Comparison of ENCODE assay signal across 9 cellular contexts in genomic region chr17:60506312-60506711, GRCh38. TPM values are rescaled to one million over a fixed set of nuclear protein-coding genes. Genes with fewer than 3 reads are reported as not detected.
A peak's percentile ranks its signal among the peaks of the same experiment; 100 is the strongest.
DNase-seq lines count a peak whose midpoint lies in the region; ATAC-seq, FAIRE-seq and TF ChIP-seq lines count a peak whose summit lies in the region.
"Had no signal": no experiment of that assay in that cellular context is flagged by ENCODE, and none has a peak within 500 bp of the region (broad histone marks: within the 10 kb centered on the region; RNA-seq: fewer than 3 reads in every experiment).

No MANE protein-coding gene starts in this region.

- H3K4me2 ChIP-seq in osteoblast (ENCODE audit: insufficient read depth, low read length), result peak overlapping the region; percentile 48

- H3K27me3 ChIP-seq in osteoblast (ENCODE audit: insufficient read depth, low read length), result no peaks in the 10 kb centered on the region
- no peaks in the 10 kb centered on the region for H3K27me3 ChIP-seq in tibial nerve

- no peak for FAIRE-seq in GM12891 (lab: Jason Lieb, UNC)
- FAIRE-seq: small intestine had no signal

- peaks cover 50% of the 10 kb centered on the region for H4K20me1 ChIP-seq in osteoblast (ENCODE audit: insufficient read depth, low read length)

- H3K79me2 ChIP-seq in osteoblast (ENCODE audit: insufficient read depth, low read length), result peaks cover 98% of the 10 kb centered on the region

- H3K4me3 ChIP-seq in choroid plexus epithelial cell (ENCODE audit: low read depth, low read length) (no peak overlapping the region), osteoblast (ENCODE audit: insufficient read depth, low read length) (no peak overlapping the region), tibial nerve (no peak overlapping the region)

- no peak for TF ChIP-seq POLR2A in GM12891 (IDR thresholded peaks at IDR 0.05; ENCODE audit: low read depth, low read length)
- TF ChIP-seq POLR2A in tibial nerve (IDR thresholded peaks at IDR 0.05), result no peak

- TF ChIP-seq EP300 in tibial nerve (IDR thresholded peaks at IDR 0.05), result no peak

- peaks cover 20% of the 10 kb centered on the region for H3K36me3 ChIP-seq in osteoblast (ENCODE audit: insufficient read depth, low read length)
- H3K36me3 ChIP-seq in tibial nerve, result peaks cover 0 to 17% (median 0%) of the 10 kb centered on the region in 3 donors

- no peaks in the 10 kb centered on the region for H3K9me3 ChIP-seq in osteoblast (ENCODE audit: low read depth, low read length)
- H3K9me3 ChIP-seq in tibial nerve, result no peaks in the 10 kb centered on the region

- ATAC-seq in GM18498 (IDR thresholded peaks at IDR 0.05; ENCODE audit: unreplicated experiment), result no peak

- peaks cover 13% of the 10 kb centered on the region for H3K4me1 ChIP-seq in osteoblast (ENCODE audit: insufficient read depth, low read length)
- H3K4me1 ChIP-seq in tibial nerve, result peaks cover 0 to 74% (median 7%) of the 10 kb centered on the region in 4 donors

- WGBS in tibial nerve, 2 donors, result 86 to 92% methylated on average over 1 of the region's 1 CpG

- no peak overlapping the region for H2AFZ ChIP-seq in osteoblast (ENCODE audit: low read length)

- TF ChIP-seq CTCF in choroid plexus epithelial cell (conservative IDR thresholded peaks at IDR 0.05; ENCODE audit: low read depth, low read length), result no peak
- no peak for TF ChIP-seq CTCF in osteoblast (IDR thresholded peaks at IDR 0.05; ENCODE audit: extremely low read depth, low read depth, low read length)
- no peak for TF ChIP-seq CTCF in tibial nerve (IDR thresholded peaks at IDR 0.05)

- DNase-seq in GM12891 (ENCODE audit: insufficient read length, low spot score), result no peak
- DNase-seq in NCI-H510A (lab: John Stamatoyannopoulos, UW), result peak; percentile 20
- DNase-seq in choroid plexus epithelial cell (ENCODE audit: low read depth), result peak; percentile 84
- peak; percentile 94 for DNase-seq in osteoblast (ENCODE audit: insufficient read length, low spot score, missing footprints)
- DNase-seq in activated CD8-positive, alpha-beta memory T cell treated with anti-CD3 and anti-CD28 coated beads for 24 hours, result no peak
- DNase-seq in tibial nerve (ENCODE audit: low spot score in 2 of 2), result no peak
- DNase-seq: activated gamma-delta T cell, small intestine had no signal

- peak overlapping the region; percentile 88 for H3K27ac ChIP-seq in osteoblast (ENCODE audit: low read depth, low read length)
- no peak overlapping the region for H3K27ac ChIP-seq in tibial nerve

TF ChIP-seq in GM12891, 5 proteins besides CTCF, POLR2A, EP300 and RAD21:
- TF ChIP-seq POU2F2 (IDR thresholded peaks at IDR 0.05; ENCODE audit: low read depth, low read length) (no peak), PAX5 (IDR thresholded peaks at IDR 0.05; ENCODE audit: insufficient read depth, low read length, severe bottlenecking) (no peak), SPI1 (IDR thresholded peaks at IDR 0.05; ENCODE audit: low read depth, low read length) (peak; percentile 30; the same call in 1 of the 2 replicates)

RNA-seq across cellular contexts. Expression of gene APPBP2, which starts 19.7 kb away (rescaled TPM):
- 6.2 TPM for polyA plus RNA-seq in GM12891 (2012; ENCODE audit: low read depth, missing spikeins)
- 49.2 and 49.9 TPM in 2 replicates for total RNA-seq in osteoblast
- 10 to 100 TPM; 27.0 to 48.3 (median 39.9) TPM for total RNA-seq in tibial nerve

Comparison
In these comparisons a context has a peak if more than half of its experiments do, and no peak if none do; other contexts are left out.
1. DNase-seq: peak in NCI-H510A (single experiment), choroid plexus epithelial cell (single experiment) and osteoblast (single experiment); none in GM12891 (single experiment), activated CD8-positive, alpha-beta memory T cell treated with anti-CD3 and anti-CD28 coated beads for 24 hours (single experiment) and tibial nerve (0 of 2).